Comparison of ENCODE assay signal across 8 cellular contexts in the genomic region with DNA sequence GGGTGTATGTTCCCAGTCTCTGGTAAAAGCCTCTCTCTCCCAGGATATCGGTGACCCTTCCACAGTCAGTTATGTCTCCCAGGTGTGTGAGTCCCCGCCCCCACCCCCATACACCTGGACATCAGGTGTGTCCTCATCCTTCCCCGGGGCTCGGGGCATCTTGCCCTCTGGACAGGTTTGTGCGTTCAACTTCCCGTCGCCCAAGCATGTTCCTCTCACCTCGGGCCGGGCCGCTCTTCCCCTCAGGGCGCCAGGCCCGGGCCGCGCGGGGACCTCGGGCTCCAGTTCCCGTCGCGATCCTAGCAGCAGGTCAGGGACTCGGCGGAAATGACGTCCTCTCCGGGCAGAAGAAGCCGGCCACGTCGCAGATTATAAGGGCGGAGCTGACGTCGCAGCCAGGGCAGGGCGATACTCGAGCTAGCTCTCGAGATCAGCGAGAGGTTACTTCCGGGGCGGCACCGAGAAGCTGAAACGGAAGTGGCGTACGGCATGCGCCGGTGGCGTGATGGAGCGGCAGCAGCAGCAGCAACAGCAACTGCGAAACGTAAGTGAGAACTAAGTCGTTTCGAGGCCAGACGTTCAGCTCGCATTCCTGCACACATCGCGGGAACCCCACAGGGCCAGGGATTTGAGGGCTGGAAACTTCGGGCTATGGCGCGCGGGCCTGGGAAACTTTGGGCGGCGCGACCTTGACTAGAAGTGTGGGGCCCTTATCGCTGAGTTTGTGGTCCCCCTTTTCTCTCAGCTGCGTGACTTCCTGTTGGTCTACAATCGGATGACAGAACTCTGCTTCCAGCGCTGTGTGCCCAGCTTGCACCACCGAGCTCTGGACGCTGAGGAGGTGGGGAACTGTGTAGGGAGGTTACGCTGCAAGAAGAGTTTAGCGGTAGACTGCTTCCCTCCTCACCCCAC. TPM values are rescaled to one million over a fixed set of nuclear protein-coding genes. Genes with fewer than 3 reads are reported as not detected.
A peak's percentile ranks its signal among the peaks of the same experiment; 100 is the strongest.
DNase-seq lines count a peak whose midpoint lies in the region; ATAC-seq and TF ChIP-seq lines count a peak whose summit lies in the region.

TSS of gene ARFIP2 (minus strand) at position 320 of the 912 bp plus-strand sequence. CDS start 910 bp downstream, outside the sequence.
TSS of gene TIMM10B (plus strand) at position 490 of the 912 bp plus-strand sequence. CDS start at position 506, 16 bp downstream.

- H2AFZ ChIP-seq in Karpas-422 (ENCODE audit: low read length) = peak within 1 kb of the TSS; percentile 63; the same call in 1 of the 2 replicates

- peak within 1 kb of the TSS; percentile 88 for H3K4me2 ChIP-seq in Karpas-422 (ENCODE audit: low read depth, low read length, poor library complexity, severe bottlenecking)

- H4K20me1 ChIP-seq in Karpas-422 (ENCODE audit: insufficient read depth, low read depth, low read length) = peaks cover 15% of the 10 kb centered on the region

- ATAC-seq in GM21825 (IDR thresholded peaks at IDR 0.05; ENCODE audit: unreplicated experiment) = peak; percentile 99

- WGBS in esophagus squamous epithelium, 2 donors = 0% methylated on average over 2 to 23 of the region's 66 CpGs

- TF ChIP-seq CTCF in esophagus squamous epithelium (IDR thresholded peaks at IDR 0.05) = peak in 1 of 6 experiments; percentile 4

- H3K27ac ChIP-seq in Karpas-422 (ENCODE audit: low read length) (peak within 1 kb of the TSS; percentile 68), esophagus squamous epithelium (peak within 1 kb of the TSS; percentile 93 to 97 (median 94))

- H3K36me3 ChIP-seq in Karpas-422 (ENCODE audit: insufficient read depth, low read length) (peaks cover 40% of the 10 kb centered on the region), esophagus squamous epithelium (peaks cover 10 to 72% (median 15%) of the 10 kb centered on the region in 3 donors)

- H3K9ac ChIP-seq in Karpas-422 (ENCODE audit: low read length) = peak within 1 kb of the TSS; percentile 97

- H3K9me3 ChIP-seq in Karpas-422 (ENCODE audit: low read length) (no peaks in the 10 kb centered on the region), esophagus squamous epithelium (no peaks in the 10 kb centered on the region)

- H3K4me3 ChIP-seq in Karpas-422 (ENCODE audit: low read length) (peak within 1 kb of the TSS; percentile 92), esophagus squamous epithelium (peak within 1 kb of the TSS; percentile 62 to 91 (median 76))

- H3K27me3 ChIP-seq in Karpas-422 (ENCODE audit: low read length) = no peaks in the 10 kb centered on the region
- H3K27me3 ChIP-seq in esophagus squamous epithelium = no peaks in the 10 kb centered on the region

- peaks cover 56% of the 10 kb centered on the region for H3K79me2 ChIP-seq in Karpas-422 (ENCODE audit: low read length)

- H3K9me2 ChIP-seq in Karpas-422 (replicated peaks; ENCODE audit: insufficient read depth, low read length) = no peaks in the 10 kb centered on the region

- H3K4me1 ChIP-seq in Karpas-422 (ENCODE audit: low read length) (peaks cover 21% of the 10 kb centered on the region), esophagus squamous epithelium (peaks cover 20 to 43% (median 21%) of the 10 kb centered on the region in 3 donors)

- intact Hi-C loops in esophagus squamous epithelium (cut with DNase I) = loop anchor here (10.0 kb wide), 1 partner anchor 134 kb away; the partner anchor contains the start of genes TAF10 and TPP1

- DNase-seq in DMS79 treated with DMSO at 0.1 percent for 48 hours (lab: John Stamatoyannopoulos, UW) (peak; percentile 95), Karpas-422 (peak; percentile 99), RKO (ENCODE audit: low spot score) (peak; percentile 98), activated T-helper 1 cell treated with Interleukin-2 at 50 U/mL for 16 hours (ENCODE audit: low read depth) (peak; percentile 93), esophagus squamous epithelium (lab: John Stamatoyannopoulos, UW) (peak; percentile 92), myocyte (ENCODE audit: low read depth) (peak; percentile 98)
- peak; percentile 93 to 98 for DNase-seq in stimulated activated CD8-positive, alpha-beta memory T cell treated with anti-CD3 and anti-CD28 coated beads, Interleukin-7, amount 100 ng/mL, for 48 hours (ENCODE audit: extremely low read depth in 1 of 2, low read depth in 1 of 2)

- peak in 2 of 4 donors; percentile 94 to 96 for TF ChIP-seq POLR2A in esophagus squamous epithelium (IDR thresholded peaks at IDR 0.05)

RNA-seq across cellular contexts. Expression of gene ARFIP2, which starts in this region (rescaled TPM):
- 36.3 and 49.7 TPM in 2 replicates for total RNA-seq in Karpas-422 (2014; rRNA removed; shearing (Covaris generic); ENCODE audit: low replicate concordance)
- total RNA-seq in esophagus squamous epithelium (10 to 100 TPM; 39.4 to 74.6 (median 50.8) TPM), myocyte (37.9 and 47.1 TPM in 2 replicates)
- 65.3 TPM for polyA plus RNA-seq in myocyte (2012)

RNA-seq across cellular contexts. Expression of gene TIMM10B, which starts in this region (rescaled TPM):
- total RNA-seq in Karpas-422 (2014; rRNA removed; shearing (Covaris generic); ENCODE audit: low replicate concordance) = 36.3 and 57.2 TPM in 2 replicates
- total RNA-seq in esophagus squamous epithelium (10 to 100 TPM; 17.0 to 40.2 (median 29.6) TPM), myocyte (31.5 and 35.3 TPM in 2 replicates)
- polyA plus RNA-seq in myocyte (2012) = 29.6 TPM

Comparison
In these comparisons a context has a peak if more than half of its experiments do, and no peak if none do; other contexts are left out.
1. Peak in every context shown above with its lines: DNase-seq, ATAC-seq, H3K4me3 ChIP-seq and H3K27ac ChIP-seq.